Comparison of ENCODE assay signal across 13 cellular contexts in the genomic region with DNA sequence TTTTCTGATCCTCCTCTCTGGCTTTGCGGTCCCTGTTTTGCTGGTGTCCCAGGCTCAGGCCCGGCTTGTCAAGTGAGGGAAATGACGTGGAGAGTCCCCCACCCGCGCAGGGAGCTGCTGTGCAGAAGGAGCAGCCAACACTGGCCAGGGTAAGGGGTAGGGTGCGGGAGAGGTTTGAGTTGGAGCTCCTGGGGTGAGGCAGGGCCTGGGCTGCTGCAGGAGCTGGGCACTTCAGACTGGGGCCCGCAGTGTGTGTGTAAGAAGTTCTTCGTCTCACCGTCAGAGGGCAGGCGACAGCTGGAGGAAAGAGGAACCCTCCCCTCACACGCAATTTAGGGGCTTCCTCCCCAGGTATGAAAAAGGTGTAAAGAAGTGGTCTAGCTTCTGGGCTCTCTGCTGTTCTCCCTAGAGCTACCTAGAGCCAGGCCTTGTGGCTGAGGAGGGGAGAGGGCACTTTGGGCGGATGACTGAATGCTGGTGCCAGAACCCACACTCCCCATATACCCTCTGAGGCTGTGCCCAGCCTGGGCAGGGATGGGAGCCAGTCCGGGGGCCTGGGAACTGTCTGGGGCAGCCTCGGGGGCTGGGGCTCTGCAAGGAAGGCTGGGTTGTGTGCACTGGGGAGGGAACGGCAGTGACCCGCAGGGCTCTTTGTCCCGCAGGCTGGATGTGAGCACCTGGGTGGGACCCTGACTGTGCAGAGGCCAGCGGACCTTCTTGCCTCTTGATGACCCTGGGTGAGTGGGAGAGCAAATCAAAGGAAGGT. TPM values are rescaled to one million over a fixed set of nuclear protein-coding genes. Genes with fewer than 3 reads are reported as not detected.
A peak's percentile ranks its signal among the peaks of the same experiment; 100 is the strongest.
DNase-seq lines count a peak whose midpoint lies in the region; ATAC-seq, FAIRE-seq and TF ChIP-seq lines count a peak whose summit lies in the region.
"Had no signal": no experiment of that assay in that cellular context is flagged by ENCODE, and none has a peak within 500 bp of the region (broad histone marks: within the 10 kb centered on the region; RNA-seq: fewer than 3 reads in every experiment).

No MANE protein-coding gene starts in this region.

- no peak overlapping the region for H3K27ac ChIP-seq in upper lobe of right lung
- H3K27ac ChIP-seq: prostate gland had no signal

- intact Hi-C loops in upper lobe of right lung (cut with DNase I), result no loop called here

- no peaks in the 10 kb centered on the region for H3K9me3 ChIP-seq in upper lobe of right lung
- H3K9me3 ChIP-seq: prostate gland had no signal

- DNase-seq in NCI-H82 (lab: John Stamatoyannopoulos, UW) (peak; percentile 6), NCI-H82 treated with DMSO at 0.1 percent for 48 hours (lab: John Stamatoyannopoulos, UW; ENCODE audit: unreplicated experiment) (no peak), iPS-NIHi7 (ENCODE audit: extremely low spot score) (peak; percentile 80), upper lobe of right lung (peak; percentile 57), HTR-8/SVneo (ENCODE audit: insufficient read length, low spot score) (no peak), amygdala (lab: John Stamatoyannopoulos, UW) (no peak), kidney glomerular epithelial cell (lab: John Stamatoyannopoulos, UW) (no peak)
- DNase-seq: GDM1, left cardiac atrium, NCI-H1694 had no signal

- H3K4me1 ChIP-seq in upper lobe of right lung, result no peaks in the 10 kb centered on the region
- H3K4me1 ChIP-seq: prostate gland had no signal

- no peak for FAIRE-seq in HTR-8/SVneo (lab: Jason Lieb, UNC)
- FAIRE-seq: A204.1 had no signal

- H3K36me3 ChIP-seq in upper lobe of right lung, result no peaks in the 10 kb centered on the region
- H3K36me3 ChIP-seq: prostate gland had no signal

- 0 out of 2 replicates have a peak, but pooled peaks have one; percentile 8 for TF ChIP-seq CTCF in WI38 (IDR thresholded peaks at IDR 0.05; ENCODE audit: low read depth, low read length)
- TF ChIP-seq CTCF in upper lobe of right lung (IDR thresholded peaks at IDR 0.05), result no peak

- no peak for ATAC-seq in upper lobe of right lung

- H3K27me3 ChIP-seq in upper lobe of right lung, result peaks cover 12% of the 10 kb centered on the region

- H3K4me3 ChIP-seq in WI38 (ENCODE audit: low read depth, low read length) (no peak overlapping the region), upper lobe of right lung (no peak overlapping the region)
- H3K4me3 ChIP-seq: prostate gland had no signal

RNA-seq across cellular contexts. Expression of gene CELF4, which starts 11.8 kb away (rescaled TPM):
- 1.2 TPM for total RNA-seq in upper lobe of right lung

Comparison
In these comparisons a context has a peak if more than half of its experiments do, and no peak if none do; other contexts are left out.
1. DNase-seq: peak in NCI-H82 (single experiment), iPS-NIHi7 (single experiment) and upper lobe of right lung (single experiment); none in NCI-H82 treated with DMSO at 0.1 percent for 48 hours (single experiment), HTR-8/SVneo (single experiment), amygdala (0 of 56) and kidney glomerular epithelial cell (single experiment).